In genomic region chr19:1652471-1653299, GRCh38 we compare ENCODE assay signal across 8 cellular contexts. TPM values are rescaled to one million over a fixed set of nuclear protein-coding genes. Genes with fewer than 3 reads are reported as not detected.
DNase-seq lines count a peak whose midpoint lies in the region; ATAC-seq lines count a peak whose summit lies in the region.

Gene TCF3 (minus strand): TSS chr19:1652615. CDS start chr19:1650248, 2,367 bp downstream.

- peak within 1 kb of the TSS; percentile 89 to 95 (median 91) for H3K4me3 Mint-ChIP-seq in immature natural killer cell

- DNase-seq in AG08396 (ENCODE audit: low spot score), result peak; percentile 100
- peak; percentile 97 for DNase-seq in NCI-H345 treated with DMSO at 0.1 percent for 48 hours (lab: John Stamatoyannopoulos, UW; ENCODE audit: unreplicated experiment)
- peak; percentile 94 to 98 (median 96) for DNase-seq in activated CD4-positive, CD25-positive, alpha-beta regulatory T cell (lab: John Stamatoyannopoulos, UW)
- DNase-seq in central memory CD4-positive, alpha-beta T cell, result peak; percentile 99
- DNase-seq in immature natural killer cell, result peak; percentile 99 to 100 (median 100)
- peak; percentile 98 for DNase-seq in smooth muscle cell of the brain vasculature (ENCODE audit: low read depth, low spot score)

- H3K9me3 Mint-ChIP-seq in immature natural killer cell, result no peaks in the 10 kb centered on the region

- peak within 1 kb of the TSS; percentile 82 to 96 (median 94) for H3K27ac Mint-ChIP-seq in immature natural killer cell

- peaks cover 11 to 18% of the 10 kb centered on the region in 2 donors for H3K4me1 Mint-ChIP-seq in immature natural killer cell

- peaks cover 9 to 16% (median 13%) of the 10 kb centered on the region in 3 donors for H3K27me3 Mint-ChIP-seq in immature natural killer cell (ENCODE audit: low read depth in 3 of 3)

- no peaks in the 10 kb centered on the region for H3K36me3 Mint-ChIP-seq in immature natural killer cell

- peak; percentile 60 for ATAC-seq in GM19023 (IDR thresholded peaks at IDR 0.05; ENCODE audit: unreplicated experiment)
- ATAC-seq in HG03280 (IDR thresholded peaks at IDR 0.05; ENCODE audit: unreplicated experiment), result peak; percentile 76

RNA-seq across cellular contexts. Expression of gene TCF3, which starts in this region (rescaled TPM):
- 1 to 10 TPM; 1.9 to 6.3 (median 6.0) TPM for polyA plus RNA-seq in immature natural killer cell

Comparison
In these comparisons a context has a peak if more than half of its experiments do, and no peak if none do; other contexts are left out.
1. Peak in every context shown above with its lines: DNase-seq and ATAC-seq.